ENCODE assay signal across 33 cellular contexts in genomic region chr16:76741623-76742022, GRCh38.
"Had no signal": no experiment of that assay in that cellular context is flagged by ENCODE, and none has a peak within 500 bp of the region (broad histone marks: within the 10 kb centered on the region; RNA-seq: fewer than 3 reads in every experiment).

No MANE protein-coding gene starts in this region.

- H3K4me3 ChIP-seq: MG63 had no signal

- H3K9me3 ChIP-seq: MG63 had no signal

- DNase-seq: Karpas-422, Kasumi-1, MG63, MM.1S, MV-4-11, NCI-H1048, NCI-H1092, NCI-H1092 treated with DMSO at 0.1 percent for 48 hours, NCI-H1105, NCI-H1105 treated with DMSO at 0.1 percent for 48 hours, NCI-H1417 treated with DMSO at 0.1 percent for 48 hours, NCI-H1436, NCI-H1436 treated with DMSO at 0.1 percent for 48 hours, NCI-H146, NCI-H1694, NCI-H1694 treated with DMSO at 0.1 percent for 48 hours, NCI-H187, NCI-H187 treated with DMSO at 0.1 percent for 48 hours, NCI-H1930, NCI-H2029, NCI-H2029 treated with DMSO at 0.1 percent for 48 hours, NCI-H2081, NCI-H2081 treated with DMSO at 0.1 percent for 48 hours, NCI-H2107, NCI-H2171, NCI-H2171 treated with DMSO at 0.1 percent for 48 hours, NCI-H2227 treated with DMSO at 0.1 percent for 48 hours, NCI-H226, NCI-H345, NCI-H446, NCI-H446 treated with DMSO at 0.1 percent for 48 hours, NCI-H510A, NCI-H510A treated with DMSO at 0.1 percent for 48 hours had no signal

- H3K36me3 ChIP-seq: MG63 had no signal

- H3K27me3 ChIP-seq: MG63 had no signal
